8 cellular contexts compared by ENCODE assay signal in genomic region chrX:103630171-103630511, GRCh38. TPM values are rescaled to one million over a fixed set of nuclear protein-coding genes. Genes with fewer than 3 reads are reported as not detected.
DNase-seq lines count a peak whose midpoint lies in the region; ATAC-seq, FAIRE-seq and TF ChIP-seq lines count a peak whose summit lies in the region.

No MANE protein-coding gene starts in this region.

- H3K27ac ChIP-seq in SJSA1, result no peak overlapping the region

- peak overlapping the region; percentile 53 for H3K4me3 ChIP-seq in SJSA1
- peak overlapping the region; percentile 66 for H3K4me3 ChIP-seq in fibroblast of mammary gland (ENCODE audit: control insufficient read depth, low read depth, low read length)
- H3K4me3 ChIP-seq in retinal pigment epithelial cell (ENCODE audit: low read length), result peak overlapping the region; percentile 74

- no peak for TF ChIP-seq CTCF in fibroblast of mammary gland (conservative IDR thresholded peaks at IDR 0.05; ENCODE audit: control insufficient read depth, insufficient read depth, low read depth, low read length)
- no peak for TF ChIP-seq CTCF in retinal pigment epithelial cell (conservative IDR thresholded peaks at IDR 0.05; ENCODE audit: low read depth, low read length)

- no peak for FAIRE-seq in RCC 7860 (lab: Jason Lieb, UNC)

- DNase-seq in SJSA1 (ENCODE audit: low read depth in 1 of 2, low spot score in 2 of 2) (no peak), fibroblast of mammary gland (ENCODE audit: low read depth) (no peak), retinal pigment epithelial cell (ENCODE audit: low read depth) (no peak), activated gamma-delta T cell treated with Interleukin-2 at 50 U/mL for 16 hours (no peak), RCC 7860 (ENCODE audit: low spot score) (no peak)

- H3K27me3 ChIP-seq in SJSA1 (replicated peaks), result no peaks in the 10 kb centered on the region

- H3K36me3 ChIP-seq in SJSA1, result no peaks in the 10 kb centered on the region

- ATAC-seq in GM18502 (IDR thresholded peaks at IDR 0.05; ENCODE audit: poor library complexity, unreplicated experiment), result peak; percentile 3
- ATAC-seq in HG03095 (IDR thresholded peaks at IDR 0.05; ENCODE audit: unreplicated experiment), result no peak
- no peak for ATAC-seq in GM21390 (IDR thresholded peaks at IDR 0.05; ENCODE audit: unreplicated experiment)

- no peaks in the 10 kb centered on the region for H3K9me3 ChIP-seq in SJSA1 (replicated peaks)

- peaks cover 5% of the 10 kb centered on the region; the same call in 1 of the 2 replicates for H3K4me1 ChIP-seq in SJSA1 (replicated peaks)

RNA-seq across cellular contexts. Expression of gene TCEAL1, which starts 1.4 kb away (rescaled TPM):
- total RNA-seq in SJSA1 (2014; rRNA removed; shearing (Covaris generic)), result 21.5 and 42.7 TPM in 2 replicates

RNA-seq across cellular contexts. Expression of gene TCEAL3, which starts 22.4 kb away (rescaled TPM):
- 21.0 and 30.5 TPM in 2 replicates for total RNA-seq in SJSA1 (2014; rRNA removed; shearing (Covaris generic))

RNA-seq across cellular contexts. Expression of gene TCEAL4, which starts 44.8 kb away (rescaled TPM):
- total RNA-seq in SJSA1 (2014; rRNA removed; shearing (Covaris generic)), result 45.1 and 50.6 TPM in 2 replicates

RNA-seq across cellular contexts. Expression of gene MORF4L2, which starts 56.4 kb away (rescaled TPM):
- total RNA-seq in SJSA1 (2014; rRNA removed; shearing (Covaris generic)), result 806 and 914 TPM in 2 replicates
